20 cellular contexts compared by ENCODE assay signal in the genomic region with DNA sequence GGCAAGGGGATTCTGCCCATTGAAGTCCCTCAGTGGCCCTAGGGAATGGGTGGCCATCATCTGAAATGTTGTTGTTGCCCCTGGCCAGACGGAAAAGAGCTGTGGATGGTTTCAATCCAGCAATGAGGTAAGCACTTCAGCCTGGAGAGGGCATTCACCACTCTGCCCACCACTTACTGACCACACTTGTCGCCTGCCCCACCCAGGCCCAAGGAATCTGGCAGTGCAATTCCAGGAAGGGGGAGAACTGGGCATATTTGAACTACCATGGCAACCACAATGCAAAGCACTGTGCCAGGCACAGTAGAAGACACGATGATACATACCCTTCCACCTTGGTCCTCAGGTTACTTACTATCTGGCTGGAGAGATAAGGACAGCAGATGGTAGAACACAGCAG.
"Had no signal": no experiment of that assay in that cellular context is flagged by ENCODE, and none has a peak within 500 bp of the region (broad histone marks: within the 10 kb centered on the region; RNA-seq: fewer than 3 reads in every experiment).

No MANE protein-coding gene starts in this region.

- ATAC-seq: heart left ventricle; naive thymus-derived CD4-positive, alpha-beta T cell; natural killer cell treated with Interleukin-12 subunit alpha and Interleukin-12 subunit beta and Interleukin-15 and Interleukin-18, amount 100 ng/mL, for 72 hours; right lobe of liver; stimulated activated effector memory CD8-positive, alpha-beta T cell treated with anti-CD3 and anti-CD28 coated beads, Interleukin-12 subunit alpha, Interleukin-12 subunit beta, amount 100 ng/mL, for 72 hours had no signal

- H3K27ac ChIP-seq: heart left ventricle, ovary, right atrium auricular region, right lobe of liver, skin epidermis, suprapubic skin, thoracic aorta, tibial artery, vagina had no signal

- H3K4me1 ChIP-seq: heart left ventricle, right atrium auricular region, right lobe of liver, suprapubic skin, tibial artery, vagina had no signal

- DNase-seq: heart left ventricle; hypothalamus; immature natural killer cell; kidney; mammary epithelial cell; mesenchymal stem cell; naive thymus-derived CD4-positive, alpha-beta T cell; ovary; right lobe of liver; stimulated activated CD4-positive, alpha-beta T cell treated with anti-CD3 and anti-CD28 coated beads, Interleukin-4, amount 100 ng/mL, for 24 hours; stimulated activated naive CD4-positive, alpha-beta T cell; tibial artery; trophoblast cell had no signal

- H3K9me3 ChIP-seq: heart left ventricle, ovary, right atrium auricular region, right lobe of liver, suprapubic skin, thoracic aorta, tibial artery, vagina had no signal

- H3K36me3 ChIP-seq: heart left ventricle, ovary, right atrium auricular region, right lobe of liver, suprapubic skin, thoracic aorta, tibial artery, vagina had no signal

- H3K27me3 ChIP-seq: heart left ventricle, ovary, right atrium auricular region, right lobe of liver, suprapubic skin, tibial artery, vagina had no signal

- H3K4me3 ChIP-seq: heart left ventricle, ovary, right atrium auricular region, right lobe of liver, skin epidermis, suprapubic skin, thoracic aorta, tibial artery, vagina had no signal
